10 cellular contexts compared by ENCODE assay signal in the genomic region with DNA sequence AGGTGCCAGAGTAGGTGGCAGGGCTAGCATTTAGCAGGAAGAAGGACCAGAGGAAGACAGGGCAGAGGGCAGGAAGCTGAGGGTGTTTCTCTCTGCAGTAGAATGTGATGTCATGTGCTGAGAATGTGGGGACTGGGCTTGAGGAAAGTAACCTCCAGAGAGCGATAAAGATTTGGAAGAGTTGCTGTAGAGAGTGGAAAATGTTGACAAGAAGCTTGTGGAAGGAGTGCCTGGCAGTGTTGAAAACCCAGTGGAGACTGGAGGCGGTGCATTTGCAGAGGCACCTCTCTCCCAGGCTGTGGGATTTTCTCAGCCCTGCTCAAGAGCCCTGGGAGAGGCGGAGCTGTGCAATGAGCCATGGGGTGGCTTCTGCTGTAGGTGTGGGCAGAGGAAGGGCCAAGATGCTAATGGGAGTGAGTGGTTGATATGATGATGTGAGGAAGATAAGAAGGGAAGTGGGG. TPM values are rescaled to one million over a fixed set of nuclear protein-coding genes. Genes with fewer than 3 reads are reported as not detected.
A peak's percentile ranks its signal among the peaks of the same experiment; 100 is the strongest.
DNase-seq lines count a peak whose midpoint lies in the region; ATAC-seq and TF ChIP-seq lines count a peak whose summit lies in the region.
"Had no signal": no experiment of that assay in that cellular context is flagged by ENCODE, and none has a peak within 500 bp of the region (broad histone marks: within the 10 kb centered on the region; RNA-seq: fewer than 3 reads in every experiment).

No MANE protein-coding gene starts in this region.

- no peak for ATAC-seq in activated CD8-positive, alpha-beta T cell treated with anti-CD3 and anti-CD28 coated beads, Interleukin-2, amount 10 ng/mL, durations not matched to agents 7 days and 5 days
- no peak for ATAC-seq in activated CD8-positive, alpha-beta T cell treated with anti-CD3 and anti-CD28 coated beads for 36 hours
- no peak for ATAC-seq in CD4-positive, alpha-beta T cell (ENCODE audit: poor library complexity)
- ATAC-seq in GM21786 (IDR thresholded peaks at IDR 0.05; ENCODE audit: unreplicated experiment) = no peak
- ATAC-seq: gastroesophageal sphincter had no signal

- no peaks in the 10 kb centered on the region for H3K9me3 Mint-ChIP-seq in activated CD8-positive, alpha-beta T cell treated with anti-CD3 and anti-CD28 coated beads, Interleukin-2, amount 10 ng/mL, durations not matched to agents 7 days and 5 days (ENCODE audit: insufficient read depth)
- no peaks in the 10 kb centered on the region for H3K9me3 Mint-ChIP-seq in activated CD8-positive, alpha-beta T cell treated with anti-CD3 and anti-CD28 coated beads for 36 hours
- H3K9me3 Mint-ChIP-seq in immature natural killer cell = no peaks in the 10 kb centered on the region
- H3K9me3 Mint-ChIP-seq in CD4-positive, alpha-beta T cell = no peaks in the 10 kb centered on the region

- H3K4me3 Mint-ChIP-seq in activated CD8-positive, alpha-beta T cell treated with anti-CD3 and anti-CD28 coated beads, Interleukin-2, amount 10 ng/mL, durations not matched to agents 7 days and 5 days = no peak overlapping the region
- no peak overlapping the region for H3K4me3 Mint-ChIP-seq in activated CD8-positive, alpha-beta T cell treated with anti-CD3 and anti-CD28 coated beads for 36 hours
- peak overlapping the region in 1 of 5 donors; percentile 51 for H3K4me3 Mint-ChIP-seq in immature natural killer cell
- no peak overlapping the region for H3K4me3 Mint-ChIP-seq in CD4-positive, alpha-beta T cell

- no peak for DNase-seq in activated CD8-positive, alpha-beta T cell treated with anti-CD3 and anti-CD28 coated beads, Interleukin-2, amount 10 ng/mL, durations not matched to agents 7 days and 5 days
- DNase-seq in activated CD8-positive, alpha-beta T cell treated with anti-CD3 and anti-CD28 coated beads for 36 hours = no peak
- DNase-seq in astrocyte of the spinal cord (ENCODE audit: low read depth, low spot score) = peak; percentile 39
- DNase-seq in immature natural killer cell = no peak
- DNase-seq in stromal cell of bone marrow (ENCODE audit: low read depth) = peak; percentile 64
- DNase-seq in CD4-positive, alpha-beta T cell = no peak
- DNase-seq in NCI-H2029 (lab: John Stamatoyannopoulos, UW) = no peak

- TF ChIP-seq CTCF in activated CD8-positive, alpha-beta T cell treated with anti-CD3 and anti-CD28 coated beads for 36 hours (IDR thresholded peaks at IDR 0.05) = no peak
- no peak for TF ChIP-seq CTCF in astrocyte of the spinal cord (IDR thresholded peaks at IDR 0.05; ENCODE audit: low read depth, low read length)
- TF ChIP-seq CTCF in CD4-positive, alpha-beta T cell (IDR thresholded peaks at IDR 0.05) = no peak

- no peak overlapping the region for H3K27ac ChIP-seq in CD4-positive, alpha-beta T cell (ENCODE audit: low read depth, low read length)
- H3K27ac ChIP-seq: prostate gland had no signal

- POLR2A ChIA-PET in activated CD8-positive, alpha-beta T cell treated with anti-CD3 and anti-CD28 coated beads, Interleukin-2, amount 10 ng/mL, durations not matched to agents 7 days and 5 days (lab: Charles Lee) = no interaction called here
- POLR2A ChIA-PET in activated CD8-positive, alpha-beta T cell treated with anti-CD3 and anti-CD28 coated beads for 36 hours (lab: Charles Lee) = no interaction called here
- POLR2A ChIA-PET in CD4-positive, alpha-beta T cell (lab: Charles Lee) = interaction anchor here (0.5 kb wide), 1 partner anchor 25 kb away, joined by 3 read pairs; no protein-coding TSS in a partner anchor

- no peak overlapping the region for H3K4me3 ChIP-seq in astrocyte of the spinal cord (ENCODE audit: low read depth, low read length)
- H3K4me3 ChIP-seq: gastroesophageal sphincter, prostate gland had no signal

- intact Hi-C loops in activated CD8-positive, alpha-beta T cell treated with anti-CD3 and anti-CD28 coated beads for 36 hours (cut with micrococcal nuclease) = no loop called here
- intact Hi-C loops in CD4-positive, alpha-beta T cell (cut with DNase I, micrococcal nuclease) = no loop called here

- H3K27me3 Mint-ChIP-seq in activated CD8-positive, alpha-beta T cell treated with anti-CD3 and anti-CD28 coated beads, Interleukin-2, amount 10 ng/mL, durations not matched to agents 7 days and 5 days (ENCODE audit: low read depth) = no peaks in the 10 kb centered on the region
- no peaks in the 10 kb centered on the region for H3K27me3 Mint-ChIP-seq in activated CD8-positive, alpha-beta T cell treated with anti-CD3 and anti-CD28 coated beads for 36 hours
- H3K27me3 Mint-ChIP-seq in immature natural killer cell (ENCODE audit: low read depth in 3 of 3) = no peaks in the 10 kb centered on the region
- no peaks in the 10 kb centered on the region for H3K27me3 Mint-ChIP-seq in CD4-positive, alpha-beta T cell

- H3K27ac Mint-ChIP-seq in activated CD8-positive, alpha-beta T cell treated with anti-CD3 and anti-CD28 coated beads, Interleukin-2, amount 10 ng/mL, durations not matched to agents 7 days and 5 days = peak overlapping the region; percentile 3
- H3K27ac Mint-ChIP-seq in activated CD8-positive, alpha-beta T cell treated with anti-CD3 and anti-CD28 coated beads for 36 hours = no peak overlapping the region
- peak overlapping the region in 4 of 6 donors; percentile 4 to 22 (median 22) for H3K27ac Mint-ChIP-seq in immature natural killer cell
- no peak overlapping the region for H3K27ac Mint-ChIP-seq in CD4-positive, alpha-beta T cell

- no peaks in the 10 kb centered on the region for H3K9me3 ChIP-seq in CD4-positive, alpha-beta T cell (ENCODE audit: control insufficient read depth, low read length)
- H3K9me3 ChIP-seq: gastroesophageal sphincter, prostate gland had no signal

- peaks cover 8% of the 10 kb centered on the region for H3K4me1 Mint-ChIP-seq in activated CD8-positive, alpha-beta T cell treated with anti-CD3 and anti-CD28 coated beads, Interleukin-2, amount 10 ng/mL, durations not matched to agents 7 days and 5 days (ENCODE audit: low read depth)
- no peaks in the 10 kb centered on the region for H3K4me1 Mint-ChIP-seq in activated CD8-positive, alpha-beta T cell treated with anti-CD3 and anti-CD28 coated beads for 36 hours (ENCODE audit: low read depth)
- H3K4me1 Mint-ChIP-seq in immature natural killer cell = peaks cover 8 to 13% of the 10 kb centered on the region in 2 donors
- H3K4me1 Mint-ChIP-seq in CD4-positive, alpha-beta T cell (ENCODE audit: low read depth) = no peaks in the 10 kb centered on the region

- no peaks in the 10 kb centered on the region for H3K27me3 ChIP-seq in CD4-positive, alpha-beta T cell (ENCODE audit: control insufficient read depth, insufficient read depth, low read length)
- H3K27me3 ChIP-seq: gastroesophageal sphincter had no signal

- CTCF ChIA-PET in activated CD8-positive, alpha-beta T cell treated with anti-CD3 and anti-CD28 coated beads, Interleukin-2, amount 10 ng/mL, durations not matched to agents 7 days and 5 days (lab: Charles Lee) = interaction anchor here (1.2 kb wide), 1 partner anchor 36 kb away, joined by 7 read pairs; no protein-coding TSS in a partner anchor
- CTCF ChIA-PET in activated CD8-positive, alpha-beta T cell treated with anti-CD3 and anti-CD28 coated beads for 36 hours (lab: Charles Lee) = interaction anchor here (0.6 to 2.1 kb wide), 4 partner anchors 35 to 156 kb away, joined by 3 to 7 read pairs (median 3); a partner anchor contains a TSS
- CTCF ChIA-PET in CD4-positive, alpha-beta T cell (lab: Charles Lee) = no interaction called here

- in situ Hi-C loops in astrocyte of the spinal cord (cut with HindIII; ENCODE audit: low sequenced_read_pairs) = no loop called here

- no peaks in the 10 kb centered on the region for H3K36me3 Mint-ChIP-seq in activated CD8-positive, alpha-beta T cell treated with anti-CD3 and anti-CD28 coated beads, Interleukin-2, amount 10 ng/mL, durations not matched to agents 7 days and 5 days (ENCODE audit: low read depth)
- H3K36me3 Mint-ChIP-seq in activated CD8-positive, alpha-beta T cell treated with anti-CD3 and anti-CD28 coated beads for 36 hours (ENCODE audit: low read depth) = no peaks in the 10 kb centered on the region
- peaks cover under 1 to 14% (median 7%) of the 10 kb centered on the region in 3 donors for H3K36me3 Mint-ChIP-seq in immature natural killer cell
- H3K36me3 Mint-ChIP-seq in CD4-positive, alpha-beta T cell (ENCODE audit: low read depth) = peaks cover 20% of the 10 kb centered on the region

RNA-seq across cellular contexts. Expression of a gene that starts 54.8 kb away (rescaled TPM):
- 10 to 100 TPM; 27.0 to 27.4 TPM for total RNA-seq in activated CD8-positive, alpha-beta T cell treated with anti-CD3 and anti-CD28 coated beads, Interleukin-2, amount 10 ng/mL, durations not matched to agents 7 days and 5 days
- 10 to 100 TPM; 15.8 to 16.5 TPM for total RNA-seq in activated CD8-positive, alpha-beta T cell treated with anti-CD3 and anti-CD28 coated beads for 36 hours
- polyA plus RNA-seq in immature natural killer cell = 10 to 100 TPM; 22.3 to 39.6 (median 32.1) TPM
- total RNA-seq in CD4-positive, alpha-beta T cell = 10 to 100 TPM in 1 of 2 experiments, 1 to 10 TPM in 1; 8.4 to 10.2 TPM

Comparison
In these comparisons a context has a peak if more than half of its experiments do, and no peak if none do; other contexts are left out.
1. H3K27ac Mint-ChIP-seq: peak in activated CD8-positive, alpha-beta T cell treated with anti-CD3 and anti-CD28 coated beads, Interleukin-2, amount 10 ng/mL, durations not matched to agents 7 days and 5 days (single experiment) and immature natural killer cell (4 of 6); none in activated CD8-positive, alpha-beta T cell treated with anti-CD3 and anti-CD28 coated beads for 36 hours (single experiment) and CD4-positive, alpha-beta T cell (single experiment).
2. DNase-seq: peak in astrocyte of the spinal cord (single experiment) and stromal cell of bone marrow (single experiment); none in activated CD8-positive, alpha-beta T cell treated with anti-CD3 and anti-CD28 coated beads, Interleukin-2, amount 10 ng/mL, durations not matched to agents 7 days and 5 days (single experiment), activated CD8-positive, alpha-beta T cell treated with anti-CD3 and anti-CD28 coated beads for 36 hours (single experiment), immature natural killer cell (0 of 3), CD4-positive, alpha-beta T cell (0 of 10) and NCI-H2029 (single experiment).